Comparison of ENCODE assay signal across 6 cellular contexts in the genomic region with DNA sequence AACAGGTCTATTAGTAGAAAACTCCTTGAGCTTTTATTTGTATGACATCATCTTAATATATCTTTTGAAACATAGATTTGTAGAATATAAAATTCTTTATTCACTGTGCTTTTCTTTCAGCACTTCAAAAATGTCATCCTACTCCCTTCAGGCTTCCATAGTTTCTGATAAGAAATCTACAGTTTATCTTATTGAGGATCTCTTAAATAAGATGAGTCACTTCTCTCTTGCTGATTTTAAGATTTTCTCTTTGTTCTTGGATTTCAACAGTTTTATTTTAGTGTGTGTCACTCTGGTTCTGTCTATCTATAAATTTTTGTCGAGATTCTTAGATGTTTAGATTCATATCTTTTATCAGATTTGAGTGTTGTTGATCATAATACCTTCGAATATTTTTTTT.
"Had no signal": no experiment of that assay in that cellular context is flagged by ENCODE, and none has a peak within 500 bp of the region (broad histone marks: within the 10 kb centered on the region; RNA-seq: fewer than 3 reads in every experiment).

No MANE protein-coding gene starts in this region.

- DNase-seq: GF-D8 had no signal

- FAIRE-seq: GM12878, GM12891, GM12892, GM18507, GM19239 had no signal

- ATAC-seq: GM12878 had no signal

- H3K4me3 ChIP-seq: GM12878 had no signal
